16 cellular contexts compared by ENCODE assay signal in genomic region chr12:34402228-34402898, GRCh38.
DNase-seq lines count a peak whose midpoint lies in the region; ATAC-seq and TF ChIP-seq lines count a peak whose summit lies in the region.
"Had no signal": no experiment of that assay in that cellular context is flagged by ENCODE, and none has a peak within 500 bp of the region (broad histone marks: within the 10 kb centered on the region; RNA-seq: fewer than 3 reads in every experiment).

No MANE protein-coding gene starts in this region.

- H3K4me1 Mint-ChIP-seq in activated CD4-positive, alpha-beta memory T cell treated with anti-CD3 and anti-CD28 coated beads for 36 hours (ENCODE audit: low read depth): no peaks in the 10 kb centered on the region
- H3K4me1 Mint-ChIP-seq: nephron progenitor cell had no signal

- TF ChIP-seq CTCF in GM10248 (IDR thresholded peaks at IDR 0.05; ENCODE audit: control extremely low read depth, extremely low read depth, low read depth, missing control alignments): no peak
- TF ChIP-seq CTCF in left ventricle myocardium inferior (IDR thresholded peaks at IDR 0.05; ENCODE audit: borderline replicate concordance): no peak
- no peak for TF ChIP-seq CTCF in sigmoid colon (IDR thresholded peaks at IDR 0.05)

- H3K4me3 ChIP-seq in left ventricle myocardium inferior (no peak overlapping the region), sigmoid colon (no peak overlapping the region)
- H3K4me3 ChIP-seq: cardiac muscle cell had no signal

- H3K27me3 Mint-ChIP-seq in activated CD4-positive, alpha-beta memory T cell treated with anti-CD3 and anti-CD28 coated beads for 36 hours: no peaks in the 10 kb centered on the region

- H3K27me3 ChIP-seq in left ventricle myocardium inferior (ENCODE audit: low read depth): peaks cover 3% of the 10 kb centered on the region
- peaks cover 0 to 2% (median 0%) of the 10 kb centered on the region in 3 donors for H3K27me3 ChIP-seq in sigmoid colon
- H3K27me3 ChIP-seq: cardiac muscle cell had no signal

- intact Hi-C loops in activated CD4-positive, alpha-beta memory T cell treated with anti-CD3 and anti-CD28 coated beads for 36 hours (cut with micrococcal nuclease): no loop called here
- intact Hi-C loops in left ventricle myocardium inferior (cut with micrococcal nuclease): no loop called here
- intact Hi-C loops in sigmoid colon (cut with DNase I): no loop called here

- POLR2A ChIA-PET in GM10248 (lab: Yijun Ruan, JAX): no interaction called here
- POLR2A ChIA-PET in activated CD4-positive, alpha-beta memory T cell treated with anti-CD3 and anti-CD28 coated beads for 36 hours (lab: Charles Lee): no interaction called here

- TF ChIP-seq EP300 in sigmoid colon (IDR thresholded peaks at IDR 0.05): no peak

- H3K27ac Mint-ChIP-seq in activated CD4-positive, alpha-beta memory T cell treated with anti-CD3 and anti-CD28 coated beads for 36 hours: no peak overlapping the region
- H3K27ac Mint-ChIP-seq: nephron progenitor cell had no signal

- CTCF ChIA-PET in GM10248 (lab: Yijun Ruan, JAX): no interaction called here
- CTCF ChIA-PET in activated CD4-positive, alpha-beta memory T cell treated with anti-CD3 and anti-CD28 coated beads for 36 hours (lab: Charles Lee): no interaction called here

- H3K36me3 ChIP-seq in left ventricle myocardium inferior (no peaks in the 10 kb centered on the region), sigmoid colon (no peaks in the 10 kb centered on the region)
- H3K36me3 ChIP-seq: cardiac muscle cell had no signal

- H3K4me3 Mint-ChIP-seq in activated CD4-positive, alpha-beta memory T cell treated with anti-CD3 and anti-CD28 coated beads for 36 hours: no peak overlapping the region
- H3K4me3 Mint-ChIP-seq: nephron progenitor cell had no signal

- no peaks in the 10 kb centered on the region for H3K4me1 ChIP-seq in left ventricle myocardium inferior
- H3K4me1 ChIP-seq in sigmoid colon: no peaks in the 10 kb centered on the region

- no peak for ATAC-seq in GM18498 (IDR thresholded peaks at IDR 0.05; ENCODE audit: unreplicated experiment)
- ATAC-seq in HG03196 (IDR thresholded peaks at IDR 0.05; ENCODE audit: unreplicated experiment): no peak
- ATAC-seq: stimulated activated naive CD8-positive, alpha-beta T cell treated with anti-CD3 and anti-CD28 coated beads, Interleukin-15, Interleukin-2, amounts not matched to agents 100 U/mL and 50 U/mL, for 24 hours had no signal

- H3K36me3 Mint-ChIP-seq in activated CD4-positive, alpha-beta memory T cell treated with anti-CD3 and anti-CD28 coated beads for 36 hours: no peaks in the 10 kb centered on the region

- H3K27ac ChIP-seq in left ventricle myocardium inferior (replicated peaks): no peak overlapping the region
- H3K27ac ChIP-seq in sigmoid colon: no peak overlapping the region
- H3K27ac ChIP-seq: cardiac muscle cell had no signal

- H3K9me3 ChIP-seq in left ventricle myocardium inferior (replicated peaks): peaks cover 89% of the 10 kb centered on the region
- peaks cover 10 to 31% (median 23%) of the 10 kb centered on the region in 4 donors for H3K9me3 ChIP-seq in sigmoid colon

- 73 to 81% methylated on average over 30 of the region's 30 CpGs for WGBS in sigmoid colon, 2 donors

- DNase-seq in GM10248 (ENCODE audit: extremely low spot score): peak; percentile 0
- DNase-seq in activated CD4-positive, alpha-beta memory T cell treated with anti-CD3 and anti-CD28 coated beads for 36 hours: peak; percentile 5
- DNase-seq in left ventricle myocardium inferior: peak; percentile 2
- peak; percentile 43 for DNase-seq in sigmoid colon
- DNase-seq in NK-92 treated with Interleukin-12 subunit alpha and Interleukin-12 subunit beta, amount 100 ng/mL, for 24 hours (lab: John Stamatoyannopoulos, UW): no peak
- no peak for DNase-seq in T1000 (lab: John Stamatoyannopoulos, UW)
- DNase-seq: HCEC 1CT; KBM-7; NCI-H2029; nephron progenitor cell; OCI-M1; stimulated activated CD4-positive, alpha-beta T cell treated with anti-CD3 and anti-CD28 coated beads, Interleukin-1b, Interleukin-23, amount 100 ng/mL, for 48 hours; stimulated activated naive CD8-positive, alpha-beta T cell treated with anti-CD3 and anti-CD28 coated beads, Interleukin-15, Interleukin-2, amounts not matched to agents 100 U/mL and 50 U/mL, for 24 hours had no signal

- no peak for TF ChIP-seq POLR2A in sigmoid colon (IDR thresholded peaks at IDR 0.05)

- H3K9me3 Mint-ChIP-seq in activated CD4-positive, alpha-beta memory T cell treated with anti-CD3 and anti-CD28 coated beads for 36 hours: peaks cover 51% of the 10 kb centered on the region

Comparison
In these comparisons a context has a peak if more than half of its experiments do, and no peak if none do; other contexts are left out.
1. DNase-seq: peak in GM10248 (single experiment), activated CD4-positive, alpha-beta memory T cell treated with anti-CD3 and anti-CD28 coated beads for 36 hours (single experiment), left ventricle myocardium inferior (single experiment) and sigmoid colon (single experiment); none in NK-92 treated with Interleukin-12 subunit alpha and Interleukin-12 subunit beta, amount 100 ng/mL, for 24 hours (single experiment) and T1000 (single experiment).